31 cellular contexts compared by ENCODE assay signal in the genomic region with DNA sequence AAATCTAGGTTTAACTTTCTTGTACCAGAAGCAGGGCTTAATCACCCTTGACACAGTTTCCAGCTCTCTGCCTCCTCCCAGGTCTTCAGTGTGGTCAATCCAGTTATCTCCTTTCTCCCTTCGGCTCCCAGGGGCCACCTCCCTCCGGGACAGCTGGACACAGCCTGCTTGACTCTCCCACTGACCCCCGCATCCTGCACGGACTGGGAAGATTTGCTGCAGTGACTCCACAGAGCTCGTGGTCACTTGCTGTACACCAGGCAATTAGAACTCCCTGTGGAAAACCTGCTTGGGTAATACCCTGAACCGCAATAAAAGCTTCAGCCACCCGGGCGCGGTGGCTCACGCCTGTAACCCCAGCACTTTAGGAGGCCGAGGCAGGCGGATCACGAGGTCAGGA.
"Had no signal": no experiment of that assay in that cellular context is flagged by ENCODE, and none has a peak within 500 bp of the region (broad histone marks: within the 10 kb centered on the region; RNA-seq: fewer than 3 reads in every experiment).

No MANE protein-coding gene starts in this region.

- H3K27ac Mint-ChIP-seq: activated naive CD4-positive, alpha-beta T cell treated with anti-CD3 and anti-CD28 coated beads, Interleukin-2, amount 10 ng/mL, durations not matched to agents 7 days and 5 days; activated naive CD8-positive, alpha-beta T cell treated with anti-CD3 and anti-CD28 coated beads, Interleukin-2, amount 10 ng/mL, durations not matched to agents 7 days and 5 days; activated T-helper 1 cell treated with anti-CD3 and anti-CD28 coated beads, Interleukin-12 subunit alpha, Interleukin-12 subunit beta, Interleukin-2, Interleukin-4 antibody, amounts not matched to agents 30 ng/mL and 10 ng/mL and 1 ng/mL, durations not matched to agents 14 hours and 24 hours and 36 hours; endodermal cell; mesothelial cell of epicardium; naive thymus-derived CD4-positive, alpha-beta T cell; stimulated activated memory B cell treated with anti-CD40 and anti-IgM and Interleukin-4, amounts not matched to agents 10 μg/mL and 1 μg/mL and 100 μg/mL, for 72 hours; T-helper 1 cell treated with Interleukin-12 subunit alpha and Interleukin-12 subunit beta and Interleukin-4 antibody, amounts not matched to agents 30 μg/mL and 1 μg/mL, for 36 hours had no signal

- FAIRE-seq: astrocyte, frontal cortex, islet of Langerhans, TTC549 had no signal

- H3K4me1 ChIP-seq: suprapubic skin had no signal

- H3K4me3 ChIP-seq: suprapubic skin, tibial artery, upper lobe of right lung had no signal

- H3K27me3 ChIP-seq: brain microvascular endothelial cell, tibial artery, upper lobe of right lung had no signal

- H3K9ac ChIP-seq: SK-N-SH had no signal

- ATAC-seq: esophagus mucosa; naive thymus-derived CD4-positive, alpha-beta T cell; stimulated activated memory B cell treated with anti-CD40 and anti-IgM and Interleukin-4, amounts not matched to agents 10 μg/mL and 1 μg/mL and 100 μg/mL, for 72 hours; stimulated activated naive CD8-positive, alpha-beta T cell treated with anti-CD3 and anti-CD28 coated beads, Interleukin-15, amount 100 ng/mL, for 72 hours; upper lobe of right lung had no signal

- H3K9me3 ChIP-seq: SK-N-SH, upper lobe of right lung had no signal

- H3K4me2 ChIP-seq: SK-N-SH had no signal

- H3K36me3 ChIP-seq: brain microvascular endothelial cell, suprapubic skin, tibial artery, upper lobe of right lung had no signal

- H3K27ac ChIP-seq: brain microvascular endothelial cell, suprapubic skin, tibial artery, upper lobe of right lung, VCaP had no signal

- H3K9me3 Mint-ChIP-seq: activated naive CD8-positive, alpha-beta T cell treated with anti-CD3 and anti-CD28 coated beads, Interleukin-2, amount 10 ng/mL, durations not matched to agents 7 days and 5 days had no signal

- H3K4me1 Mint-ChIP-seq: activated naive CD4-positive, alpha-beta T cell treated with anti-CD3 and anti-CD28 coated beads, Interleukin-2, amount 10 ng/mL, durations not matched to agents 7 days and 5 days; activated naive CD8-positive, alpha-beta T cell treated with anti-CD3 and anti-CD28 coated beads, Interleukin-2, amount 10 ng/mL, durations not matched to agents 7 days and 5 days; endodermal cell; mesothelial cell of epicardium; naive thymus-derived CD4-positive, alpha-beta T cell had no signal

- H3K4me3 Mint-ChIP-seq: activated naive CD4-positive, alpha-beta T cell treated with anti-CD3 and anti-CD28 coated beads, Interleukin-2, amount 10 ng/mL, durations not matched to agents 7 days and 5 days; activated naive CD8-positive, alpha-beta T cell treated with anti-CD3 and anti-CD28 coated beads, Interleukin-2, amount 10 ng/mL, durations not matched to agents 7 days and 5 days; activated T-helper 1 cell treated with anti-CD3 and anti-CD28 coated beads, Interleukin-12 subunit alpha, Interleukin-12 subunit beta, Interleukin-2, Interleukin-4 antibody, amounts not matched to agents 30 ng/mL and 10 ng/mL and 1 ng/mL, durations not matched to agents 14 hours and 24 hours and 36 hours; endodermal cell; mesothelial cell of epicardium; naive thymus-derived CD4-positive, alpha-beta T cell; neural crest cell; stimulated activated memory B cell treated with anti-CD40 and anti-IgM and Interleukin-4, amounts not matched to agents 10 μg/mL and 1 μg/mL and 100 μg/mL, for 72 hours; stimulated activated naive CD8-positive, alpha-beta T cell treated with anti-CD3 and anti-CD28 coated beads, Interleukin-15, amount 100 ng/mL, for 72 hours; T-helper 1 cell treated with Interleukin-12 subunit alpha and Interleukin-12 subunit beta and Interleukin-4 antibody, amounts not matched to agents 30 μg/mL and 1 μg/mL, for 36 hours had no signal

- DNase-seq: activated CD4-positive, alpha-beta T cell treated with anti-CD3 and anti-CD28 coated beads for 4 hours; activated CD4-positive, alpha-beta T cell treated with anti-CD3 and anti-CD28 coated beads, Interleukin-2, amount 50 U/mL, for 4 hours; activated CD8-positive, alpha-beta memory T cell treated with anti-CD3 and anti-CD28 coated beads for 24 hours; activated effector memory CD4-positive, alpha-beta T cell treated with anti-CD3 and anti-CD28 coated beads, Interleukin-2, amount 50 U/mL, for 16 hours; activated naive CD4-positive, alpha-beta T cell treated with anti-CD3 and anti-CD28 coated beads, Interleukin-2, amount 10 ng/mL, durations not matched to agents 7 days and 5 days; activated naive CD8-positive, alpha-beta T cell treated with anti-CD3 and anti-CD28 coated beads, Interleukin-2, amount 10 ng/mL, durations not matched to agents 7 days and 5 days; brain microvascular endothelial cell; endodermal cell; glutamatergic neuron; left ventricle myocardium superior; naive thymus-derived CD4-positive, alpha-beta T cell; retina; SK-N-SH; stimulated activated CD4-positive, alpha-beta T cell treated with anti-CD3 and anti-CD28 coated beads, Interleukin-4, amount 100 ng/mL, for 24 hours; stimulated activated naive CD8-positive, alpha-beta T cell treated with anti-CD3 and anti-CD28 coated beads, Interleukin-15, amount 100 ng/mL, for 72 hours; SW 1271; T-helper 9 cell; tibial artery; upper lobe of right lung had no signal

- H3K36me3 Mint-ChIP-seq: activated naive CD4-positive, alpha-beta T cell treated with anti-CD3 and anti-CD28 coated beads, Interleukin-2, amount 10 ng/mL, durations not matched to agents 7 days and 5 days; activated naive CD8-positive, alpha-beta T cell treated with anti-CD3 and anti-CD28 coated beads, Interleukin-2, amount 10 ng/mL, durations not matched to agents 7 days and 5 days; mesothelial cell of epicardium; stimulated activated memory B cell treated with anti-CD40 and anti-IgM and Interleukin-4, amounts not matched to agents 10 μg/mL and 1 μg/mL and 100 μg/mL, for 72 hours had no signal
